1 cellular context compared by ENCODE assay signal in genomic region chr13:20773194-20774080, GRCh38.
TF ChIP-seq lines count a peak whose summit lies in the region.

TSS of gene EEF1AKMT1 (minus strand) at chr13:20773961. CDS start at chr13:20757598, 16,363 bp downstream.

TF ChIP-seq in HepG2, 621 proteins besides CTCF, POLR2A, EP300 and RAD21 (continued from another document and continues in another):
- TF ChIP-seq ZNF510 (CRISPR knock-in tag; IDR thresholded peaks at IDR 0.05; ENCODE audit: low read depth) (peak; percentile 80; the same call in 1 of the 2 replicates), ZNF792 (CRISPR knock-in tag; IDR thresholded peaks at IDR 0.05) (peak; percentile 81; the same call in 1 of the 2 replicates), ZNF280B (CRISPR knock-in tag; IDR thresholded peaks at IDR 0.05; ENCODE audit: borderline replicate concordance) (peak; percentile 99), ZNF672 (CRISPR knock-in tag; IDR thresholded peaks at IDR 0.05) (no peak), ELK4 (CRISPR knock-in tag; IDR thresholded peaks at IDR 0.05; ENCODE audit: borderline replicate concordance) (no peak), HNRNPK (IDR thresholded peaks at IDR 0.05; ENCODE audit: low read depth, low read length, poor library complexity, severe bottlenecking) (no peak), ZNF569 (CRISPR knock-in tag; IDR thresholded peaks at IDR 0.05; ENCODE audit: borderline replicate concordance) (no peak), SNAPC5 (CRISPR knock-in tag; IDR thresholded peaks at IDR 0.05; ENCODE audit: borderline replicate concordance) (0 out of 2 replicates have a peak, but pooled peaks have one; percentile 39), POGK (CRISPR knock-in tag; conservative IDR thresholded peaks at IDR 0.05) (peak; percentile 62), POGZ (CRISPR knock-in tag; IDR thresholded peaks at IDR 0.05) (peak; percentile 39; the same call in 1 of the 2 replicates), ZFYVE20 (CRISPR knock-in tag; IDR thresholded peaks at IDR 0.05; ENCODE audit: borderline replicate concordance, low read depth) (no peak), JARID2 (CRISPR knock-in tag; IDR thresholded peaks at IDR 0.05; ENCODE audit: insufficient replicate concordance) (no peak), ZNF205 (CRISPR knock-in tag; IDR thresholded peaks at IDR 0.05) (peak; percentile 19), ZNF121 (CRISPR knock-in tag; IDR thresholded peaks at IDR 0.05) (0 out of 2 replicates have a peak, but pooled peaks have one; percentile 32), ZNF318 (CRISPR knock-in tag; IDR thresholded peaks at IDR 0.05) (no peak), NAIF1 (CRISPR knock-in tag; IDR thresholded peaks at IDR 0.05; ENCODE audit: borderline replicate concordance) (peak; percentile 90; the same call in 1 of the 2 replicates), HOXA3 (CRISPR knock-in tag; IDR thresholded peaks at IDR 0.05) (peak; percentile 37; the same call in 1 of the 2 replicates), ZNF549 (CRISPR knock-in tag; IDR thresholded peaks at IDR 0.05) (0 out of 2 replicates have a peak, but pooled peaks have one; percentile 18), ZBTB46 (CRISPR knock-in tag; IDR thresholded peaks at IDR 0.05; ENCODE audit: borderline replicate concordance) (no peak), EHMT2 (IDR thresholded peaks at IDR 0.05; ENCODE audit: borderline replicate concordance, low read depth, low read length) (no peak), HDAC2 (CRISPR knock-in tag; IDR thresholded peaks at IDR 0.05) (no peak), ZBTB2 (CRISPR knock-in tag; IDR thresholded peaks at IDR 0.05; ENCODE audit: low read depth) (no peak), NBN (conservative IDR thresholded peaks at IDR 0.05) (no peak), ZNF780A (CRISPR knock-in tag; IDR thresholded peaks at IDR 0.05) (no peak), ZNF143 (CRISPR knock-in tag; IDR thresholded peaks at IDR 0.05) (no peak), ZBTB44 (CRISPR knock-in tag; IDR thresholded peaks at IDR 0.05) (no peak), POLR2G (IDR thresholded peaks at IDR 0.05; ENCODE audit: low read depth, low read length) (peak; percentile 97), ZNF136 (CRISPR knock-in tag; IDR thresholded peaks at IDR 0.05; ENCODE audit: low read depth) (peak; percentile 21; the same call in 1 of the 2 replicates), ARID2 (CRISPR knock-in tag; IDR thresholded peaks at IDR 0.05; ENCODE audit: borderline replicate concordance) (0 out of 2 replicates have a peak, but pooled peaks have one; percentile 27), ZNF430 (CRISPR knock-in tag; IDR thresholded peaks at IDR 0.05) (peak; percentile 96), ZNF616 (CRISPR knock-in tag; IDR thresholded peaks at IDR 0.05; ENCODE audit: low read depth) (no peak), ZMYM2 (CRISPR knock-in tag; IDR thresholded peaks at IDR 0.05) (no peak), ZNF18 (CRISPR knock-in tag; IDR thresholded peaks at IDR 0.05; ENCODE audit: insufficient replicate concordance) (peak; percentile 92), TRIM24 (CRISPR knock-in tag; IDR thresholded peaks at IDR 0.05) (no peak), MYNN (CRISPR knock-in tag; IDR thresholded peaks at IDR 0.05; ENCODE audit: low read depth) (no peak), ATF6 (CRISPR knock-in tag; conservative IDR thresholded peaks at IDR 0.05) (no peak), HOXD1 (CRISPR knock-in tag; IDR thresholded peaks at IDR 0.05) (no peak)
